Comparison of ENCODE assay signal across 1 cellular context in genomic region chr11:10307411-10308207, GRCh38.
A peak's percentile ranks its signal among the peaks of the same experiment; 100 is the strongest.
TF ChIP-seq lines count a peak whose summit lies in the region.

No MANE protein-coding gene starts in this region.

TF ChIP-seq in K562, 482 proteins besides CTCF, POLR2A, EP300 and RAD21 (continued from another document and continues in another):
- TF ChIP-seq ZBTB43 (CRISPR knock-in tag; IDR thresholded peaks at IDR 0.05) (no peak), SMARCC2 (IDR thresholded peaks at IDR 0.05; ENCODE audit: low read depth) (peak; percentile 68), NR2C1 (IDR thresholded peaks at IDR 0.05) (no peak), NR2C1 (tag; IDR thresholded peaks at IDR 0.05) (no peak), BMI1 (IDR thresholded peaks at IDR 0.05; ENCODE audit: low read length) (peak; percentile 39; the same call in 1 of the 2 replicates), TFAP4 (CRISPR knock-in tag; IDR thresholded peaks at IDR 0.05; ENCODE audit: borderline replicate concordance) (peak; percentile 87), JUND (IDR thresholded peaks at IDR 0.05; ENCODE audit: borderline replicate concordance, low read depth, low read length) (peak; percentile 78), JUND (tag; IDR thresholded peaks at IDR 0.05; ENCODE audit: borderline replicate concordance, low read depth, low read length) (peak; percentile 72; the same call in 2 of the 3 replicates), NKRF (IDR thresholded peaks at IDR 0.05; ENCODE audit: borderline replicate concordance) (0 out of 2 replicates have a peak, but pooled peaks have one; percentile 30), CREM (IDR thresholded peaks at IDR 0.05; ENCODE audit: low read depth) (peak; percentile 64), ZNF77 (CRISPR knock-in tag; IDR thresholded peaks at IDR 0.05) (no peak), STAG1 (CRISPR knock-in tag; IDR thresholded peaks at IDR 0.05; ENCODE audit: borderline replicate concordance) (peak; percentile 43; the same call in 1 of the 2 replicates), RFX7 (CRISPR knock-in tag; IDR thresholded peaks at IDR 0.05) (no peak), RB1 (IDR thresholded peaks at IDR 0.05; ENCODE audit: low read depth) (peak; percentile 81; the same call in 1 of the 2 replicates), VEZF1 (CRISPR knock-in tag; IDR thresholded peaks at IDR 0.05) (peak; percentile 48), SMC3 (conservative IDR thresholded peaks at IDR 0.05; ENCODE audit: insufficient read depth, low read depth, low read length) (peak; percentile 51), SMAD4 (CRISPR knock-in tag; conservative IDR thresholded peaks at IDR 0.05) (peak; percentile 70; the same call in 1 of the 2 replicates), MAFG (tag; conservative IDR thresholded peaks at IDR 0.05) (peak; percentile 85), KLF16 (IDR thresholded peaks at IDR 0.05) (0 out of 2 replicates have a peak, but pooled peaks have one; percentile 17), MAZ (CRISPR knock-in tag; conservative IDR thresholded peaks at IDR 0.05 in 1 of 2, IDR thresholded peaks at IDR 0.05 in 1 of 2) (peak in 1 of 2 experiments; percentile 70; a peak in 3 of 4 replicates), GATA2 (CRISPR knock-in tag; IDR thresholded peaks at IDR 0.05) (no peak), PHF21A (IDR thresholded peaks at IDR 0.05; ENCODE audit: borderline replicate concordance, low read depth) (peak; percentile 84; the same call in 1 of the 2 replicates), SIN3B (IDR thresholded peaks at IDR 0.05; ENCODE audit: low read depth) (peak; percentile 62), MNT (conservative IDR thresholded peaks at IDR 0.05) (peak in 1 of 2 experiments; percentile 48; a peak in 2 of 4 replicates), HLTF (IDR thresholded peaks at IDR 0.05) (peak; percentile 80), ZEB2 (IDR thresholded peaks at IDR 0.05) (peak; percentile 71; the same call in 1 of the 2 replicates), YY1 (IDR thresholded peaks at IDR 0.05; ENCODE audit: borderline replicate concordance in 1 of 3, control insufficient read depth in 1 of 3, extremely low read depth in 1 of 3, insufficient read depth in 3 of 3, insufficient read length in 1 of 3, insufficient replicate concordance in 2 of 3, low read depth in 1 of 3, low read length in 2 of 3) (peak in 2 of 3 experiments; percentile 12 to 17), SMARCA4 (IDR thresholded peaks at IDR 0.05) (peak; percentile 86), ZC3H8 (IDR thresholded peaks at IDR 0.05) (peak; percentile 64; the same call in 1 of the 2 replicates), ZNF263 (CRISPR knock-in tag; IDR thresholded peaks at IDR 0.05; ENCODE audit: borderline replicate concordance) (peak; percentile 21; the same call in 1 of the 2 replicates), ZBTB7A (IDR thresholded peaks at IDR 0.05; ENCODE audit: borderline replicate concordance, control insufficient read depth, low read depth, low read length) (peak; percentile 21; the same call in 1 of the 2 replicates), CREB1 (IDR thresholded peaks at IDR 0.05) (no peak), CREB1 (CRISPR knock-in tag; IDR thresholded peaks at IDR 0.05) (0 out of 2 replicates have a peak, but pooled peaks have one; percentile 47), MLLT1 (IDR thresholded peaks at IDR 0.05) (peak; percentile 45 to 72; a peak in 2 of 4 replicates), ZBTB2 (IDR thresholded peaks at IDR 0.05) (peak; percentile 66), BRD9 (IDR thresholded peaks at IDR 0.05; ENCODE audit: low read depth, partially characterized antibody) (peak; percentile 85), TRIM28 (IDR thresholded peaks at IDR 0.05) (no peak), ZNF384 (IDR thresholded peaks at IDR 0.05; ENCODE audit: low read depth, low read length) (peak; percentile 38), GATAD2B (IDR thresholded peaks at IDR 0.05; ENCODE audit: borderline replicate concordance) (0 out of 2 replicates have a peak, but pooled peaks have one; percentile 38), MTA2 (IDR thresholded peaks at IDR 0.05; ENCODE audit: low read depth) (0 out of 2 replicates have a peak, but pooled peaks have one; percentile 5), ARID2 (IDR thresholded peaks at IDR 0.05) (peak; percentile 91), MITF (IDR thresholded peaks at IDR 0.05) (no peak), ESRRA (IDR thresholded peaks at IDR 0.05; ENCODE audit: borderline replicate concordance, low read depth) (peak; percentile 53; the same call in 1 of the 2 replicates), TFE3 (CRISPR knock-in tag; IDR thresholded peaks at IDR 0.05) (no peak), ZNF175 (CRISPR knock-in tag; IDR thresholded peaks at IDR 0.05; ENCODE audit: low read depth) (no peak), EGR1 (conservative IDR thresholded peaks at IDR 0.05) (peak; percentile 74), CCNT2 (IDR thresholded peaks at IDR 0.05; ENCODE audit: borderline replicate concordance, extremely low read depth, insufficient read length, low read depth, low read length) (peak; percentile 62), RFX1 (IDR thresholded peaks at IDR 0.05) (peak; percentile 63), FOSL1 (tag; conservative IDR thresholded peaks at IDR 0.05) (peak; percentile 82), CEBPB (tag; IDR thresholded peaks at IDR 0.05) (peak; percentile 94), DEAF1 (CRISPR knock-in tag; IDR thresholded peaks at IDR 0.05) (peak; percentile 82), MIER1 (IDR thresholded peaks at IDR 0.05; ENCODE audit: low read depth) (0 out of 2 replicates have a peak, but pooled peaks have one; percentile 25), FIP1L1 (IDR thresholded peaks at IDR 0.05; ENCODE audit: low read depth, low read length, poor library complexity, severe bottlenecking) (peak; percentile 64), SIN3A (IDR thresholded peaks at IDR 0.05; ENCODE audit: borderline replicate concordance in 2 of 2, control insufficient read depth in 1 of 2, low read depth in 2 of 2, low read length in 2 of 2) (no peak), CBX1 (IDR thresholded peaks at IDR 0.05; ENCODE audit: low read depth) (no peak; the same call in 1 of the 2 replicates)
